ENCODE assay signal across 18 cellular contexts in the genomic region with DNA sequence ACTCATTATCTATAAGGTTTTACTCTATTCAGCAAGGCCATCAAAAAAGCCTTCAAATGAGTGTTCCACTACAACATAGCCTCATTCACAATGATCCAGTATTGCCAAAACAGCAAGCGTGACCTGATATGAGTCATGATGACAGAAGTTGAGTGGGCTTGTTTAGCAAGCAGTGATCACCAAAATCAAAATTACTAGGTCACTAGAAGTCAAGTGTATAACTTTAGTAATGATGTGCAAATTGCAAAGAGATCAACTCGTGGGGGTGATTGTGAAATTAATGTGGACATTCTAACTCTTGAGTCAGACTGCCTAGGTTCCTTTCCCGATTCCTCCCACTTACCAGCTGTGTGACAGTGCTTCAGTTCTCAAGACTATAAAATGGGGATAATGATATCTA.
A peak's percentile ranks its signal among the peaks of the same experiment; 100 is the strongest.
DNase-seq lines count a peak whose midpoint lies in the region; ATAC-seq and TF ChIP-seq lines count a peak whose summit lies in the region.
"Had no signal": no experiment of that assay in that cellular context is flagged by ENCODE, and none has a peak within 500 bp of the region (broad histone marks: within the 10 kb centered on the region; RNA-seq: fewer than 3 reads in every experiment).

No MANE protein-coding gene starts in this region.

- no peak for ATAC-seq in activated T-cell treated with anti-CD3 and anti-CD28 coated beads, Interleukin-2, amount 50 U/mL, for 4 hours
- ATAC-seq in upper lobe of right lung, result peak; percentile 45
- ATAC-seq in GM21360 (IDR thresholded peaks at IDR 0.05; ENCODE audit: unreplicated experiment), result no peak
- no peak for ATAC-seq in GM18870 (IDR thresholded peaks at IDR 0.05; ENCODE audit: unreplicated experiment)

- POLR2A ChIA-PET in RWPE1 (lab: Yijun Ruan, JAX; ENCODE audit: low non-redundant PET), result no interaction called here

- H3K27ac Mint-ChIP-seq in activated T-cell treated with anti-CD3 and anti-CD28 coated beads, Interleukin-2, amount 50 U/mL, for 24 hours, result peak overlapping the region; percentile 26
- H3K27ac Mint-ChIP-seq: type B pancreatic cell had no signal

- TF ChIP-seq CTCF in RWPE1 (conservative IDR thresholded peaks at IDR 0.05; ENCODE audit: low read depth), result no peak
- TF ChIP-seq CTCF in fibroblast of the aortic adventitia (IDR thresholded peaks at IDR 0.05; ENCODE audit: insufficient read depth, low read length), result no peak
- no peak for TF ChIP-seq CTCF in upper lobe of right lung (IDR thresholded peaks at IDR 0.05)

- peaks cover 22% of the 10 kb centered on the region for H3K36me3 Mint-ChIP-seq in activated T-cell treated with anti-CD3 and anti-CD28 coated beads, Interleukin-2, amount 50 U/mL, for 24 hours (ENCODE audit: low read depth)
- peaks cover 15% of the 10 kb centered on the region for H3K36me3 Mint-ChIP-seq in activated T-cell treated with anti-CD3 and anti-CD28 coated beads, Interleukin-2, amount 50 U/mL, for 4 hours (ENCODE audit: insufficient read depth)

- H3K27me3 ChIP-seq in upper lobe of right lung, result no peaks in the 10 kb centered on the region
- H3K27me3 ChIP-seq: adrenal gland, neutrophil had no signal

- no peaks in the 10 kb centered on the region for H3K9me3 Mint-ChIP-seq in activated T-cell treated with anti-CD3 and anti-CD28 coated beads, Interleukin-2, amount 50 U/mL, for 24 hours
- no peaks in the 10 kb centered on the region for H3K9me3 Mint-ChIP-seq in activated T-cell treated with anti-CD3 and anti-CD28 coated beads, Interleukin-2, amount 50 U/mL, for 4 hours
- H3K9me3 Mint-ChIP-seq: type B pancreatic cell had no signal

- H3K4me3 ChIP-seq in fibroblast of the aortic adventitia (ENCODE audit: low read depth, low read length), result no peak overlapping the region
- no peak overlapping the region for H3K4me3 ChIP-seq in upper lobe of right lung
- H3K4me3 ChIP-seq: adrenal gland had no signal

- CTCF ChIA-PET in RWPE1 (lab: Yijun Ruan, JAX), result no interaction called here

- no peaks in the 10 kb centered on the region for H3K4me1 ChIP-seq in upper lobe of right lung

- DNase-seq in activated T-cell treated with anti-CD3 and anti-CD28 coated beads, Interleukin-2, amount 50 U/mL, for 24 hours, result no peak
- no peak for DNase-seq in activated T-cell treated with anti-CD3 and anti-CD28 coated beads, Interleukin-2, amount 50 U/mL, for 4 hours
- DNase-seq in RWPE1 (ENCODE audit: low spot score) (peak; percentile 5), fibroblast of the aortic adventitia (ENCODE audit: low read depth) (peak; percentile 48), upper lobe of right lung (no peak), activated gamma-delta T cell treated with Interleukin-2 at 50 U/mL for 16 hours (no peak)
- DNase-seq: ACHN; effector CD4-positive, alpha-beta T cell; hypothalamus; NCI-H1436 treated with DMSO at 0.1 percent for 48 hours; NCI-H748 treated with DMSO at 0.1 percent for 48 hours; SHP77; stimulated activated CD4-positive, alpha-beta T cell treated with anti-CD3 and anti-CD28 coated beads, Interleukin-12 subunit alpha, Interleukin-12 subunit beta, amount 100 ng/mL, for 4 hours had no signal

- H3K4me1 Mint-ChIP-seq in activated T-cell treated with anti-CD3 and anti-CD28 coated beads, Interleukin-2, amount 50 U/mL, for 24 hours (ENCODE audit: low read depth), result peaks cover 12% of the 10 kb centered on the region
- peaks cover 12% of the 10 kb centered on the region for H3K4me1 Mint-ChIP-seq in activated T-cell treated with anti-CD3 and anti-CD28 coated beads, Interleukin-2, amount 50 U/mL, for 4 hours (ENCODE audit: low read depth)

- intact Hi-C loops in upper lobe of right lung (cut with DNase I), result no loop called here

- no peaks in the 10 kb centered on the region for H3K27me3 Mint-ChIP-seq in activated T-cell treated with anti-CD3 and anti-CD28 coated beads, Interleukin-2, amount 50 U/mL, for 24 hours
- no peaks in the 10 kb centered on the region for H3K27me3 Mint-ChIP-seq in activated T-cell treated with anti-CD3 and anti-CD28 coated beads, Interleukin-2, amount 50 U/mL, for 4 hours (ENCODE audit: low read depth)
- H3K27me3 Mint-ChIP-seq: type B pancreatic cell had no signal

- no peak overlapping the region for H3K4me3 Mint-ChIP-seq in activated T-cell treated with anti-CD3 and anti-CD28 coated beads, Interleukin-2, amount 50 U/mL, for 24 hours
- H3K4me3 Mint-ChIP-seq in activated T-cell treated with anti-CD3 and anti-CD28 coated beads, Interleukin-2, amount 50 U/mL, for 4 hours, result no peak overlapping the region
- H3K4me3 Mint-ChIP-seq: type B pancreatic cell had no signal

- no peaks in the 10 kb centered on the region for H3K9me3 ChIP-seq in upper lobe of right lung
- H3K9me3 ChIP-seq: adrenal gland, neutrophil had no signal

- H3K27ac ChIP-seq in RWPE1 (no peak overlapping the region), upper lobe of right lung (no peak overlapping the region)
- H3K27ac ChIP-seq: neutrophil had no signal

- no peaks in the 10 kb centered on the region for H3K36me3 ChIP-seq in upper lobe of right lung
- H3K36me3 ChIP-seq: adrenal gland, neutrophil had no signal

Comparison
In these comparisons a context has a peak if more than half of its experiments do, and no peak if none do; other contexts are left out.
1. DNase-seq: peak in RWPE1 (single experiment) and fibroblast of the aortic adventitia (single experiment); none in activated T-cell treated with anti-CD3 and anti-CD28 coated beads, Interleukin-2, amount 50 U/mL, for 24 hours (single experiment), activated T-cell treated with anti-CD3 and anti-CD28 coated beads, Interleukin-2, amount 50 U/mL, for 4 hours (single experiment), upper lobe of right lung (single experiment) and activated gamma-delta T cell treated with Interleukin-2 at 50 U/mL for 16 hours (single experiment).